9 cellular contexts compared by ENCODE assay signal in genomic region chr3:31247850-31248618, GRCh38.
A peak's percentile ranks its signal among the peaks of the same experiment; 100 is the strongest.
DNase-seq lines count a peak whose midpoint lies in the region; ATAC-seq, FAIRE-seq and TF ChIP-seq lines count a peak whose summit lies in the region.
"Had no signal": no experiment of that assay in that cellular context is flagged by ENCODE, and none has a peak within 500 bp of the region (broad histone marks: within the 10 kb centered on the region; RNA-seq: fewer than 3 reads in every experiment).

No MANE protein-coding gene starts in this region.

- no peaks in the 10 kb centered on the region for H3K23me2 ChIP-seq in H9 (ENCODE audit: insufficient read length, low read depth, low read length, poor library complexity, severe bottlenecking)

- H4K91ac ChIP-seq in H9 (ENCODE audit: insufficient read length, low read depth, low read length) = no peak overlapping the region

- H3K23ac ChIP-seq in H9 (ENCODE audit: insufficient read length, low read depth, low read length) = no peak overlapping the region

- H3K4me1 ChIP-seq in H9 (ENCODE audit: insufficient read depth, low read length) = peaks cover 3% of the 10 kb centered on the region; the same call in 1 of the 2 replicates

- H4K8ac ChIP-seq in H9 (replicated peaks; ENCODE audit: insufficient read length, low read depth, low read length) = no peak overlapping the region

- no peak overlapping the region for H3K4me3 Mint-ChIP-seq in H9
- no peak overlapping the region for H3K4me3 Mint-ChIP-seq in mesothelial cell of epicardium
- H3K4me3 Mint-ChIP-seq: stimulated activated naive CD8-positive, alpha-beta T cell treated with anti-CD3 and anti-CD28 coated beads, Interleukin-15, Interleukin-2, amounts not matched to agents 100 ng/mL and 50 ng/mL, for 24 hours had no signal

- H3K27ac Mint-ChIP-seq in H9 = no peak overlapping the region
- no peak overlapping the region for H3K27ac Mint-ChIP-seq in mesothelial cell of epicardium

- peak; percentile 98 for FAIRE-seq in islet of Langerhans (lab: Jason Lieb, UNC)

- H3K79me1 ChIP-seq in H9 (ENCODE audit: insufficient read depth, low read depth, low read length, poor library complexity, severe bottlenecking) = no peaks in the 10 kb centered on the region

- H2BK120ac ChIP-seq in H9 (ENCODE audit: low read depth, low read length, poor library complexity, severe bottlenecking) = no peak overlapping the region

- H3K4me1 Mint-ChIP-seq in H9 (peaks cover 10 to 11% of the 10 kb centered on the region in 2 experiments), mesothelial cell of epicardium (peaks cover 25% of the 10 kb centered on the region)

- no peak overlapping the region for H2BK20ac ChIP-seq in H9 (ENCODE audit: low read depth, low read length, poor library complexity, severe bottlenecking)

- no peak overlapping the region for H2BK15ac ChIP-seq in H9 (ENCODE audit: low read depth, low read length)

- ATAC-seq in GM18520 (IDR thresholded peaks at IDR 0.05; ENCODE audit: unreplicated experiment) (peak; percentile 44), GM21825 (IDR thresholded peaks at IDR 0.05; ENCODE audit: unreplicated experiment) (peak; percentile 67)

- H2BK12ac ChIP-seq in H9 (ENCODE audit: insufficient read length, low read depth, low read length) = no peak overlapping the region

- H3K79me2 ChIP-seq in H9 (ENCODE audit: insufficient read depth, low read length) = no peaks in the 10 kb centered on the region

- DNase-seq in NCI-H1092 (lab: John Stamatoyannopoulos, UW) (peak; percentile 39), NCI-H1048 (lab: John Stamatoyannopoulos, UW) (no peak), H9 (no peak), NCI-H1694 (lab: John Stamatoyannopoulos, UW) (no peak), mesothelial cell of epicardium (ENCODE audit: low spot score in 2 of 2, unreplicated experiment in 2 of 2) (no peak)

- H3T11ph ChIP-seq in H9 (ENCODE audit: low read length) = no peak overlapping the region

- no peak overlapping the region for H3K27ac ChIP-seq in H9 (ENCODE audit: insufficient read length, low read depth, low read length)

- TF ChIP-seq CTCF in H9 (conservative IDR thresholded peaks at IDR 0.05) = no peak
- no peak for TF ChIP-seq CTCF in mesothelial cell of epicardium (IDR thresholded peaks at IDR 0.05; ENCODE audit: unreplicated experiment)

- H2AFZ ChIP-seq in H9 (ENCODE audit: low read length) = no peak overlapping the region

- H3K27me3 ChIP-seq in H9 (ENCODE audit: insufficient read depth, low read length) = no peaks in the 10 kb centered on the region

- H3K9me3 Mint-ChIP-seq in H9 (no peaks in the 10 kb centered on the region), mesothelial cell of epicardium (peaks cover 12% of the 10 kb centered on the region)
- H3K9me3 Mint-ChIP-seq: stimulated activated naive CD8-positive, alpha-beta T cell treated with anti-CD3 and anti-CD28 coated beads, Interleukin-15, Interleukin-2, amounts not matched to agents 100 ng/mL and 50 ng/mL, for 24 hours had no signal

- H4K5ac ChIP-seq in H9 (ENCODE audit: insufficient read length, low read depth, low read length) = no peak overlapping the region

- no peak overlapping the region for H3K4ac ChIP-seq in H9 (ENCODE audit: low read depth, low read length)

- no peaks in the 10 kb centered on the region for H4K20me1 ChIP-seq in H9 (ENCODE audit: control insufficient read depth, insufficient read depth, insufficient read length)

- no peak overlapping the region for H3K56ac ChIP-seq in H9 (ENCODE audit: insufficient read length, low read depth, low read length)

- H3K9me3 ChIP-seq in H9 (ENCODE audit: control insufficient read depth, low read depth, low read length) = no peaks in the 10 kb centered on the region

- H3K9ac ChIP-seq in H9 (ENCODE audit: extremely low read depth, insufficient read length, low read length) = no peak overlapping the region

- no CpG with 5 or more reads among the region's 5 CpGs for WGBS in H9 (ENCODE audit: extremely low coverage, insufficient read length, low lambda C conversion rate)

- no peak overlapping the region for H3K4me2 ChIP-seq in H9 (ENCODE audit: insufficient read depth, insufficient read length, low read length)

- H3K14ac ChIP-seq in H9 (ENCODE audit: insufficient read depth, low read length) = no peak overlapping the region

- H3K18ac ChIP-seq in H9 (ENCODE audit: insufficient read length, low read depth, low read length) = no peak overlapping the region

- H3K36me3 Mint-ChIP-seq in H9 (ENCODE audit: insufficient read depth in 1 of 3, low read depth in 3 of 3) (no peaks in the 10 kb centered on the region), mesothelial cell of epicardium (no peaks in the 10 kb centered on the region)

- no peak overlapping the region for H2BK5ac ChIP-seq in H9 (ENCODE audit: insufficient read length, low read length)

- H3K27me3 Mint-ChIP-seq in H9 (ENCODE audit: low read depth) (no peaks in the 10 kb centered on the region), mesothelial cell of epicardium (ENCODE audit: low read depth) (no peaks in the 10 kb centered on the region)
- H3K27me3 Mint-ChIP-seq: stimulated activated naive CD8-positive, alpha-beta T cell treated with anti-CD3 and anti-CD28 coated beads, Interleukin-15, Interleukin-2, amounts not matched to agents 100 ng/mL and 50 ng/mL, for 24 hours had no signal

- H2AK5ac ChIP-seq in H9 (ENCODE audit: insufficient read length, low read length) = no peak overlapping the region
